ENCODE assay signal across 8 cellular contexts in genomic region chr17:75878174-75878998, GRCh38. TPM values are rescaled to one million over a fixed set of nuclear protein-coding genes. Genes with fewer than 3 reads are reported as not detected.
A peak's percentile ranks its signal among the peaks of the same experiment; 100 is the strongest.
DNase-seq lines count a peak whose midpoint lies in the region; ATAC-seq and TF ChIP-seq lines count a peak whose summit lies in the region.

TRIM47 (minus strand) TSS chr17:75878581; CDS start chr17:75878548, 33 bp downstream.

- H3K27ac ChIP-seq in A673 (ENCODE audit: low read depth, low read length, poor library complexity, severe bottlenecking), result no peak within 1 kb of the TSS
- H3K27ac ChIP-seq in brain microvascular endothelial cell, result peak within 1 kb of the TSS; percentile 10

- BruUV-seq in A673 (replicated peaks; lab: Mats Ljungman, UMichigan), result no TSS peak

- peak within 1 kb of the TSS; percentile 39 for H3K4me3 ChIP-seq in A673 (ENCODE audit: low read depth, low read length, poor library complexity, severe bottlenecking)
- H3K4me3 ChIP-seq in brain microvascular endothelial cell (ENCODE audit: low read depth, low read length), result peak within 1 kb of the TSS; percentile 54
- H3K4me3 ChIP-seq in iPS-18c (ENCODE audit: insufficient read depth, low read depth, low read length), result peak within 1 kb of the TSS; percentile 61

- H3K36me3 ChIP-seq in A673 (ENCODE audit: insufficient read depth, low read length, poor library complexity, severe bottlenecking) (no peaks in the 10 kb centered on the region), brain microvascular endothelial cell (replicated peaks) (no peaks in the 10 kb centered on the region)

- H3K4me1 ChIP-seq in A673 (ENCODE audit: insufficient read depth, low read length, poor library complexity, severe bottlenecking), result peaks cover 16% of the 10 kb centered on the region

- CTCF ChIA-PET in A673 (lab: Charles Lee), result interaction anchor here (1.2 kb wide), 1 partner anchor 125 kb away, joined by 3 read pairs; no protein-coding TSS in a partner anchor

- intact Hi-C loops in A673 (cut with micrococcal nuclease; ENCODE audit: unreplicated experiment) (no loop called here), sciatic nerve (cut with DNase I) (no loop called here)

- TF ChIP-seq CTCF in A673 (conservative IDR thresholded peaks at IDR 0.05; ENCODE audit: low read depth, low read length), result no peak
- peak; percentile 8 for TF ChIP-seq CTCF in GM13977 (IDR thresholded peaks at IDR 0.05; ENCODE audit: extremely low read depth, insufficient read depth, missing control alignments)
- peak; percentile 39 for TF ChIP-seq CTCF in brain microvascular endothelial cell (IDR thresholded peaks at IDR 0.05; ENCODE audit: low read depth, low read length, missing control alignments)

- ATAC-seq in sciatic nerve (peak; percentile 50), GM19035 (IDR thresholded peaks at IDR 0.05; ENCODE audit: unreplicated experiment) (no peak)

- peak; percentile 47 for DNase-seq in A673 (ENCODE audit: low spot score)
- DNase-seq in GM13977 (ENCODE audit: low spot score), result no peak
- DNase-seq in NCI-H510A (lab: John Stamatoyannopoulos, UW), result peak; percentile 52
- peak; percentile 28 for DNase-seq in brain microvascular endothelial cell
- DNase-seq in sciatic nerve (ENCODE audit: low spot score), result peak; percentile 81
- no peak for DNase-seq in cerebellum (ENCODE audit: low spot score)

- H3K27me3 ChIP-seq in A673 (replicated peaks; ENCODE audit: insufficient read depth, low read depth, low read length, poor library complexity) (peaks cover 13% of the 10 kb centered on the region), brain microvascular endothelial cell (replicated peaks) (no peaks in the 10 kb centered on the region)

- H3K9me3 ChIP-seq in A673 (ENCODE audit: low read depth, low read length, poor library complexity, severe bottlenecking) (no peaks in the 10 kb centered on the region), iPS-18c (ENCODE audit: control insufficient read depth, insufficient read depth, low read length) (no peaks in the 10 kb centered on the region)

- in situ Hi-C loops in GM13977 (cut with MboI; ENCODE audit: low pct_unique_long_range_greater_than_20kb, low sequenced_read_pairs, unreplicated experiment) (no loop called here), brain microvascular endothelial cell (cut with HindIII; ENCODE audit: low pct_ligation_motif_present, low sequenced_read_pairs) (no loop called here)

- POLR2A ChIA-PET in A673 (lab: Charles Lee; ENCODE audit: low non-redundant PET), result no interaction called here

RNA-seq across cellular contexts. Expression of gene TRIM47, which starts in this region (rescaled TPM):
- total RNA-seq in A673 (2021), result 0.46 and 0.95 TPM in 2 replicates
- 50.7 TPM for total RNA-seq in sciatic nerve
- 9.9 TPM for total RNA-seq in cerebellum

Comparison
In these comparisons a context has a peak if more than half of its experiments do, and no peak if none do; other contexts are left out.
1. Peak in DNase-seq and H3K4me3 ChIP-seq in A673; RNA of the gene not detected or under 1 TPM.
2. DNase-seq: peak in NCI-H510A (single experiment), brain microvascular endothelial cell (single experiment) and sciatic nerve (single experiment); none in GM13977 (single experiment) and cerebellum (single experiment).
3. Peak in every context shown above with its lines, with median percentiles within 50 percentile points of each other: H3K4me3 ChIP-seq.